In genomic region chr7:131488361-131488760, GRCh38 we compare ENCODE assay signal across 13 cellular contexts.
A peak's percentile ranks its signal among the peaks of the same experiment; 100 is the strongest.
DNase-seq lines count a peak whose midpoint lies in the region; ATAC-seq and TF ChIP-seq lines count a peak whose summit lies in the region.
"Had no signal": no experiment of that assay in that cellular context is flagged by ENCODE, and none has a peak within 500 bp of the region (broad histone marks: within the 10 kb centered on the region; RNA-seq: fewer than 3 reads in every experiment).

No MANE protein-coding gene starts in this region.

- TF ChIP-seq CTCF in 22Rv1 (IDR thresholded peaks at IDR 0.05) = peak; percentile 20; the same call in 1 of the 2 replicates
- peak; percentile 46 for TF ChIP-seq CTCF in fibroblast of the aortic adventitia (IDR thresholded peaks at IDR 0.05; ENCODE audit: insufficient read depth, low read length)

- no peak overlapping the region for H3K27ac ChIP-seq in 22Rv1
- H3K27ac ChIP-seq: BLaER1 treated with 17β-estradiol and CSF1 and Interleukin-3, amounts not matched to agents 10 nM and 100 nM had no signal

- DNase-seq in ELR (ENCODE audit: low read depth) (peak; percentile 60), SK-MEL-5 (ENCODE audit: low read depth, low spot score) (peak; percentile 33), fibroblast of the aortic adventitia (ENCODE audit: low read depth) (peak; percentile 34), occipital lobe (lab: John Stamatoyannopoulos, UW) (no peak), germinal center (ENCODE audit: low spot score) (no peak)
- DNase-seq: activated CD8-positive, alpha-beta memory T cell treated with anti-CD3 and anti-CD28 coated beads, Interleukin-2, amount 50 U/mL, for 4 hours; GDM1; left colon; NCI-H187 treated with DMSO at 0.1 percent for 48 hours had no signal

- no peak for ATAC-seq in GM21360 (IDR thresholded peaks at IDR 0.05; ENCODE audit: unreplicated experiment)
- no peak for ATAC-seq in GM19023 (IDR thresholded peaks at IDR 0.05; ENCODE audit: unreplicated experiment)
- ATAC-seq: left colon had no signal

- no peak overlapping the region for H3K4me3 ChIP-seq in fibroblast of the aortic adventitia (ENCODE audit: low read depth, low read length)
- H3K4me3 ChIP-seq: BLaER1 treated with 17β-estradiol and CSF1 and Interleukin-3, amounts not matched to agents 10 nM and 100 nM had no signal

- in situ Hi-C loops in SK-MEL-5 (cut with HindIII; ENCODE audit: low pct_unique_long_range_greater_than_20kb, low sequenced_read_pairs) = no loop called here

Comparison
In these comparisons a context has a peak if more than half of its experiments do, and no peak if none do; other contexts are left out.
1. DNase-seq: peak in ELR (single experiment), SK-MEL-5 (single experiment) and fibroblast of the aortic adventitia (single experiment); none in occipital lobe (single experiment) and germinal center (single experiment).